In genomic region chr5:128380324-128380723, GRCh38 we compare ENCODE assay signal across 17 cellular contexts.
"Had no signal": no experiment of that assay in that cellular context is flagged by ENCODE, and none has a peak within 500 bp of the region (broad histone marks: within the 10 kb centered on the region; RNA-seq: fewer than 3 reads in every experiment).

No MANE protein-coding gene starts in this region.

- H3K9me3 ChIP-seq: esophagus squamous epithelium, lower lobe of right lung, ovary, psoas muscle, tibial nerve, vagina had no signal

- DNase-seq: activated CD4-positive, alpha-beta T cell treated with anti-CD3 and anti-CD28 coated beads, Interleukin-2, amount 50 U/mL, for 4 hours; activated gamma-delta T cell treated with Interleukin-2 at 50 U/mL for 16 hours; dermis blood vessel endothelial cell; effector memory CD8-positive, alpha-beta T cell; esophagus squamous epithelium; lower lobe of right lung; ovary; psoas muscle; right cardiac atrium; stimulated activated CD4-positive, alpha-beta T cell treated with anti-CD3 and anti-CD28 coated beads, Interleukin-15, amount 100 ng/mL, for 24 hours; stimulated activated CD4-positive, alpha-beta T cell treated with anti-CD3 and anti-CD28 coated beads, Interleukin-2, amount 100 ng/mL, for 48 hours had no signal

- H3K9me3 Mint-ChIP-seq: stimulated activated naive CD8-positive, alpha-beta T cell treated with anti-CD3 and anti-CD28 coated beads, Interleukin-15, Interleukin-2, amounts not matched to agents 100 ng/mL and 50 ng/mL, for 24 hours; T-helper 2 cell treated with Interferon-gamma antibody and Interleukin-4, amounts not matched to agents 5 μg/mL and 100 μg/mL, for 36 hours had no signal

- H3K27ac ChIP-seq: esophagus squamous epithelium, lower lobe of right lung, ovary, psoas muscle, skin epidermis, tibial nerve, vagina had no signal

- H3K4me1 ChIP-seq: esophagus squamous epithelium, lower lobe of right lung, psoas muscle, tibial nerve, vagina had no signal

- H3K4me3 Mint-ChIP-seq: activated naive CD8-positive, alpha-beta T cell; effector memory CD8-positive, alpha-beta T cell; stimulated activated naive CD8-positive, alpha-beta T cell treated with anti-CD3 and anti-CD28 coated beads, Interleukin-15, Interleukin-2, amounts not matched to agents 100 ng/mL and 50 ng/mL, for 24 hours; T-helper 2 cell treated with Interferon-gamma antibody and Interleukin-4, amounts not matched to agents 5 μg/mL and 100 μg/mL, for 36 hours had no signal

- ATAC-seq: effector memory CD8-positive, alpha-beta T cell; lower lobe of right lung; psoas muscle; right cardiac atrium had no signal

- H3K27me3 Mint-ChIP-seq: activated naive CD8-positive, alpha-beta T cell; effector memory CD8-positive, alpha-beta T cell; stimulated activated naive CD8-positive, alpha-beta T cell treated with anti-CD3 and anti-CD28 coated beads, Interleukin-15, Interleukin-2, amounts not matched to agents 100 ng/mL and 50 ng/mL, for 24 hours had no signal

- H3K27me3 ChIP-seq: esophagus squamous epithelium, ovary, tibial nerve, vagina had no signal

- H3K36me3 Mint-ChIP-seq: activated naive CD8-positive, alpha-beta T cell had no signal

- H3K4me3 ChIP-seq: esophagus squamous epithelium, lower lobe of right lung, ovary, psoas muscle, skin epidermis, tibial nerve, vagina had no signal

- H3K36me3 ChIP-seq: esophagus squamous epithelium, lower lobe of right lung, ovary, tibial nerve, vagina had no signal

- H3K27ac Mint-ChIP-seq: activated naive CD8-positive, alpha-beta T cell; effector memory CD8-positive, alpha-beta T cell; stimulated activated naive CD8-positive, alpha-beta T cell treated with anti-CD3 and anti-CD28 coated beads, Interleukin-15, Interleukin-2, amounts not matched to agents 100 ng/mL and 50 ng/mL, for 24 hours; T-helper 2 cell treated with Interferon-gamma antibody and Interleukin-4, amounts not matched to agents 5 μg/mL and 100 μg/mL, for 36 hours had no signal
